8 cellular contexts compared by ENCODE assay signal in genomic region chr15:98421419-98422085, GRCh38.
DNase-seq lines count a peak whose midpoint lies in the region; ATAC-seq and TF ChIP-seq lines count a peak whose summit lies in the region.

No MANE protein-coding gene starts in this region.

- no peak overlapping the region for H3K27ac ChIP-seq in parathyroid adenoma

- H3K36me3 ChIP-seq in parathyroid adenoma (ENCODE audit: control insufficient read depth, insufficient read depth, low read length): no peaks in the 10 kb centered on the region

- ATAC-seq in GM18907 (IDR thresholded peaks at IDR 0.05; ENCODE audit: unreplicated experiment) (peak; percentile 85), HG03378 (IDR thresholded peaks at IDR 0.05; ENCODE audit: unreplicated experiment) (peak; percentile 70), Right ventricle myocardium inferior (peak; percentile 82)

- peak overlapping the region; percentile 64 for H3K4me2 ChIP-seq in parathyroid adenoma (ENCODE audit: low read length)

- intact Hi-C loops in Right ventricle myocardium inferior (cut with DNase I): loop anchor here (1.0 kb wide), 1 partner anchor 110 kb away; no protein-coding TSS in a partner anchor

- peak overlapping the region; percentile 3 for H2AFZ ChIP-seq in parathyroid adenoma

- peaks cover 6% of the 10 kb centered on the region for H3K27me3 ChIP-seq in parathyroid adenoma (ENCODE audit: control insufficient read depth, insufficient read depth, low read length)

- H3K4me1 ChIP-seq in parathyroid adenoma: no peaks in the 10 kb centered on the region

- peak; percentile 80 for TF ChIP-seq CTCF in parathyroid adenoma (IDR thresholded peaks at IDR 0.05)

- H3K9me3 ChIP-seq in parathyroid adenoma (ENCODE audit: control insufficient read depth, low read length): no peaks in the 10 kb centered on the region

- H3K4me3 ChIP-seq in parathyroid adenoma (ENCODE audit: low read depth, low read length): peak overlapping the region; percentile 47

- DNase-seq in AML-193 (lab: John Stamatoyannopoulos, UW) (peak; percentile 3 to 4), RPMI7951 (ENCODE audit: low read depth) (peak; percentile 41), Right ventricle myocardium inferior (ENCODE audit: missing footprints) (peak; percentile 85), ureter (ENCODE audit: low spot score) (peak; percentile 68)
- peak; percentile 51 for DNase-seq in activated naive CD4-positive, alpha-beta T cell treated with Interleukin-2 at 50 U/mL for 16 hours

- H3K79me2 ChIP-seq in parathyroid adenoma: no peaks in the 10 kb centered on the region

- H3K9ac ChIP-seq in parathyroid adenoma: no peak overlapping the region

Comparison
In these comparisons a context has a peak if more than half of its experiments do, and no peak if none do; other contexts are left out.
1. DNase-seq: peak in every context shown above with its lines; median percentile 85 in Right ventricle myocardium inferior; 68 in ureter; 51 in activated naive CD4-positive, alpha-beta T cell treated with Interleukin-2 at 50 U/mL for 16 hours; 41 in RPMI7951; 4 in AML-193.